In genomic region chr5:109690456-109691247, GRCh38 we compare ENCODE assay signal across 8 cellular contexts. TPM values are rescaled to one million over a fixed set of nuclear protein-coding genes. Genes with fewer than 3 reads are reported as not detected.
A peak's percentile ranks its signal among the peaks of the same experiment; 100 is the strongest.
DNase-seq lines count a peak whose midpoint lies in the region; ATAC-seq and TF ChIP-seq lines count a peak whose summit lies in the region.

No MANE protein-coding gene starts in this region.

- peak overlapping the region; percentile 91 for H3K18ac ChIP-seq in mesendoderm (ENCODE audit: low read length)

- peak overlapping the region; percentile 31 for H2BK5ac ChIP-seq in mesendoderm (ENCODE audit: low read length)

- H2BK120ac ChIP-seq in mesendoderm (ENCODE audit: low read depth, low read length), result peak overlapping the region; percentile 14

- H3K4me3 ChIP-seq in endodermal cell (ENCODE audit: low read length) (peak overlapping the region; percentile 92), mesendoderm (ENCODE audit: low read length) (peak overlapping the region; percentile 96)

- H3K79me1 ChIP-seq in mesendoderm (ENCODE audit: low read length), result peaks cover 2% of the 10 kb centered on the region

- H2BK15ac ChIP-seq in mesendoderm (replicated peaks; ENCODE audit: low read depth), result no peak overlapping the region

- H3K23ac ChIP-seq in mesendoderm (ENCODE audit: low read length), result peak overlapping the region; percentile 15

- peak overlapping the region; percentile 94 for H3K56ac ChIP-seq in mesendoderm (ENCODE audit: low read length)

- peak; percentile 75 for DNase-seq in SIG-M5 treated with dmso at 0.1 percent for 504 hours (lab: John Stamatoyannopoulos, UW; ENCODE audit: unreplicated experiment)
- DNase-seq in SIG-M5 (lab: John Stamatoyannopoulos, UW), result no peak
- DNase-seq in NOMO-1 (lab: John Stamatoyannopoulos, UW; ENCODE audit: unreplicated experiment in 2 of 2), result peak; percentile 71 to 72
- DNase-seq in activated CD8-positive, alpha-beta memory T cell treated with anti-CD3 and anti-CD28 coated beads, Interleukin-2, amount 50 U/mL, for 48 hours, result peak; percentile 76
- DNase-seq in endodermal cell, result peak; percentile 77
- peak; percentile 76 for DNase-seq in mesendoderm
- peak; percentile 13 for DNase-seq in stimulated activated CD8-positive, alpha-beta memory T cell treated with anti-CD3 and anti-CD28 coated beads, Interleukin-15, amount 100 ng/mL, for 24 hours (ENCODE audit: low read depth)

- H3K36me3 Mint-ChIP-seq in endodermal cell (ENCODE audit: low read depth), result no peaks in the 10 kb centered on the region

- peaks cover 14% of the 10 kb centered on the region for H3K9me3 Mint-ChIP-seq in endodermal cell

- H3K4me1 Mint-ChIP-seq in endodermal cell, result peaks cover 47% of the 10 kb centered on the region

- H3K27ac ChIP-seq in endodermal cell (ENCODE audit: low read depth, low read length) (no peak overlapping the region), mesendoderm (ENCODE audit: low read depth, low read length) (peak overlapping the region; percentile 91)

- H3K4ac ChIP-seq in mesendoderm (ENCODE audit: low read depth, low read length), result peak overlapping the region; percentile 77

- no peak overlapping the region for H4K8ac ChIP-seq in mesendoderm (ENCODE audit: low read depth, low read length)

- peak overlapping the region; percentile 35 for H3K4me2 ChIP-seq in mesendoderm (ENCODE audit: low read length)

- peak; percentile 17 for ATAC-seq in HG03139 (IDR thresholded peaks at IDR 0.05; ENCODE audit: unreplicated experiment)

- H3K4me1 ChIP-seq in endodermal cell (ENCODE audit: control insufficient read depth, insufficient read depth, low read length) (no peaks in the 10 kb centered on the region), mesendoderm (ENCODE audit: control insufficient read depth, low read depth, low read length) (peaks cover 5% of the 10 kb centered on the region)

- H2AK5ac ChIP-seq in mesendoderm (ENCODE audit: low read length), result no peak overlapping the region

- TF ChIP-seq CTCF in endodermal cell (conservative IDR thresholded peaks at IDR 0.05), result peak; percentile 74

- H3K4me3 Mint-ChIP-seq in endodermal cell, result peak overlapping the region; percentile 80

- no peaks in the 10 kb centered on the region for H3K36me3 ChIP-seq in endodermal cell (ENCODE audit: control insufficient read depth, insufficient read depth, low read length)
- no peaks in the 10 kb centered on the region for H3K36me3 ChIP-seq in mesendoderm (ENCODE audit: control insufficient read depth, insufficient read depth, low read length)

- H3K27me3 Mint-ChIP-seq in endodermal cell (ENCODE audit: insufficient read depth), result peaks cover 10% of the 10 kb centered on the region

- no peak overlapping the region for H4K5ac ChIP-seq in mesendoderm (ENCODE audit: low read length)

- H3K27me3 ChIP-seq in endodermal cell (ENCODE audit: control insufficient read depth, insufficient read depth, low read length, poor library complexity, severe bottlenecking), result no peaks in the 10 kb centered on the region
- H3K27me3 ChIP-seq in mesendoderm (ENCODE audit: insufficient read depth, low read length, poor library complexity), result no peaks in the 10 kb centered on the region

- H3K79me2 ChIP-seq in mesendoderm (ENCODE audit: control insufficient read depth, insufficient read depth, low read length), result peaks cover 53% of the 10 kb centered on the region

- H3K9me3 ChIP-seq in endodermal cell (ENCODE audit: control insufficient read depth, low read length), result peaks cover 18% of the 10 kb centered on the region

- 0% methylated on average over 14 to 65 of the region's 65 CpGs for WGBS in endodermal cell (ENCODE audit: insufficient coverage in 1 of 2, insufficient read length in 1 of 2), 2 experiments
- no CpG with 5 or more reads among the region's 65 CpGs for WGBS in mesendoderm (ENCODE audit: extremely low coverage, insufficient coverage, low lambda C conversion rate)

- H3K9ac ChIP-seq in endodermal cell (ENCODE audit: extremely low read depth, low read length, poor library complexity, severe bottlenecking) (peak overlapping the region; percentile 62), mesendoderm (ENCODE audit: low read length) (peak overlapping the region; percentile 91)

- peak overlapping the region; percentile 84 for H3K27ac Mint-ChIP-seq in endodermal cell

RNA-seq across cellular contexts. Expression of gene MAN2A1, which starts 0.9 kb away (rescaled TPM):
- 10 to 100 TPM; 60.7 to 62.1 TPM for total RNA-seq in endodermal cell
- 38.4 TPM for polyA plus RNA-seq in endodermal cell (2013, experiment 1 of 2)
- polyA plus RNA-seq in endodermal cell (2013, experiment 2 of 2), result 39.0 TPM
- polyA plus RNA-seq in mesendoderm (2013, experiment 1 of 2), result 56.3 TPM
- 55.7 TPM for polyA plus RNA-seq in mesendoderm (2013, experiment 2 of 2)
